In genomic region chr20:53595018-53595378, GRCh38 we compare ENCODE assay signal across 8 cellular contexts. TPM values are rescaled to one million over a fixed set of nuclear protein-coding genes. Genes with fewer than 3 reads are reported as not detected.
DNase-seq lines count a peak whose midpoint lies in the region; ATAC-seq and TF ChIP-seq lines count a peak whose summit lies in the region.

No MANE protein-coding gene starts in this region.

- no peak overlapping the region for H3K23ac ChIP-seq in H9 (ENCODE audit: insufficient read length, low read depth, low read length)

- H3K27ac Mint-ChIP-seq in H9, result peak overlapping the region; percentile 83 to 95 (median 94)

- H3K23me2 ChIP-seq in H9 (ENCODE audit: insufficient read length, low read depth, low read length, poor library complexity, severe bottlenecking), result peaks cover 3% of the 10 kb centered on the region

- no peak overlapping the region for H2AK5ac ChIP-seq in H9 (ENCODE audit: insufficient read length, low read length)

- DNase-seq in H9 (no peak), globus pallidus (ENCODE audit: low spot score) (peak; percentile 51), T-helper 9 cell (no peak), HCEC 1CT (no peak)
- DNase-seq in stimulated activated CD4-positive, alpha-beta T cell treated with anti-CD3 and anti-CD28 coated beads, Interleukin-4, amount 100 ng/mL, for 4 hours, result no peak

- peak overlapping the region; percentile 49 for H3K4me2 ChIP-seq in H9 (ENCODE audit: insufficient read depth, insufficient read length, low read length)

- no peak overlapping the region for H2BK12ac ChIP-seq in H9 (ENCODE audit: insufficient read length, low read depth, low read length)

- H4K8ac ChIP-seq in H9 (replicated peaks; ENCODE audit: insufficient read length, low read depth, low read length), result no peak overlapping the region

- no peak overlapping the region for H3K4ac ChIP-seq in H9 (ENCODE audit: low read depth, low read length)

- no peak overlapping the region for H3T11ph ChIP-seq in H9 (ENCODE audit: low read length)

- H4K20me1 ChIP-seq in H9 (ENCODE audit: control insufficient read depth, insufficient read depth, insufficient read length), result no peaks in the 10 kb centered on the region

- no peaks in the 10 kb centered on the region for H3K36me3 ChIP-seq in skeletal muscle tissue (ENCODE audit: control insufficient read depth in 3 of 3, insufficient read depth in 3 of 3, low read length in 3 of 3)

- H3K9ac ChIP-seq in H9 (ENCODE audit: extremely low read depth, insufficient read length, low read length) (no peak overlapping the region), skeletal muscle tissue (ENCODE audit: low read depth in 1 of 3, low read length in 3 of 3) (peak overlapping the region; percentile 86 to 90 (median 88))

- H3K27me3 ChIP-seq in H9 (ENCODE audit: insufficient read depth, low read length) (no peaks in the 10 kb centered on the region), skeletal muscle tissue (ENCODE audit: control insufficient read depth in 3 of 3, insufficient read depth in 3 of 3, low read length in 3 of 3) (no peaks in the 10 kb centered on the region)

- no peak overlapping the region for H2BK15ac ChIP-seq in H9 (ENCODE audit: low read depth, low read length)

- H3K9me3 Mint-ChIP-seq in H9, result no peaks in the 10 kb centered on the region; a peak in 1 of 5 replicates

- H3K4me1 Mint-ChIP-seq in H9, result peaks cover 62 to 67% of the 10 kb centered on the region in 2 experiments

- peak overlapping the region; percentile 74 to 82 (median 77) for H3K4me3 ChIP-seq in skeletal muscle tissue (ENCODE audit: low read length in 3 of 3)

- H3K27me3 Mint-ChIP-seq in H9 (ENCODE audit: low read depth), result no peaks in the 10 kb centered on the region

- no peak overlapping the region for H3K27ac ChIP-seq in H9 (ENCODE audit: insufficient read length, low read depth, low read length)
- peak overlapping the region; percentile 97 for H3K27ac ChIP-seq in VCaP
- H3K27ac ChIP-seq in skeletal muscle tissue (ENCODE audit: low read depth, low read length), result peak overlapping the region; percentile 82

- H2BK120ac ChIP-seq in H9 (ENCODE audit: low read depth, low read length, poor library complexity, severe bottlenecking), result no peak overlapping the region

- no peaks in the 10 kb centered on the region for H3K36me3 Mint-ChIP-seq in H9 (ENCODE audit: insufficient read depth in 1 of 3, low read depth in 3 of 3)

- H2BK5ac ChIP-seq in H9 (ENCODE audit: insufficient read length, low read length), result no peak overlapping the region

- H3K9me3 ChIP-seq in H9 (ENCODE audit: control insufficient read depth, low read depth, low read length) (no peaks in the 10 kb centered on the region), skeletal muscle tissue (ENCODE audit: control insufficient read depth in 3 of 3, low read length in 3 of 3) (no peaks in the 10 kb centered on the region)

- TF ChIP-seq CTCF in H9 (conservative IDR thresholded peaks at IDR 0.05) (no peak), VCaP (conservative IDR thresholded peaks at IDR 0.05) (no peak)

- peak overlapping the region; percentile 70 to 80 for H3K4me3 Mint-ChIP-seq in H9

- H3K4me1 ChIP-seq in H9 (ENCODE audit: insufficient read depth, low read length) (peaks cover 11% of the 10 kb centered on the region; the same call in 1 of the 2 replicates), skeletal muscle tissue (ENCODE audit: control insufficient read depth in 3 of 3, insufficient read depth in 3 of 3, low read length in 3 of 3) (peaks cover 0 to 4% (median 0%) of the 10 kb centered on the region in 3 donors)

- whole genome bisulfite sequencing in H9 (ENCODE audit: extremely low coverage, insufficient read length, low lambda C conversion rate), result no CpG with 5 or more reads among the region's 7 CpGs

- H4K5ac ChIP-seq in H9 (ENCODE audit: insufficient read length, low read depth, low read length), result no peak overlapping the region

- ATAC-seq in GM19328 (IDR thresholded peaks at IDR 0.05; ENCODE audit: unreplicated experiment), result no peak

- no peaks in the 10 kb centered on the region for H3K79me1 ChIP-seq in H9 (ENCODE audit: insufficient read depth, low read depth, low read length, poor library complexity, severe bottlenecking)

- no peak overlapping the region for H4K91ac ChIP-seq in H9 (ENCODE audit: insufficient read length, low read depth, low read length)

- no peak overlapping the region for H3K18ac ChIP-seq in H9 (ENCODE audit: insufficient read length, low read depth, low read length)

- H3K56ac ChIP-seq in H9 (ENCODE audit: insufficient read length, low read depth, low read length), result no peak overlapping the region

- no peak overlapping the region for H3K14ac ChIP-seq in H9 (ENCODE audit: insufficient read depth, low read length)

- no peak overlapping the region for H2AFZ ChIP-seq in H9 (ENCODE audit: low read length)

- H2BK20ac ChIP-seq in H9 (ENCODE audit: low read depth, low read length, poor library complexity, severe bottlenecking), result no peak overlapping the region

- H3K79me2 ChIP-seq in H9 (ENCODE audit: insufficient read depth, low read length), result peaks cover 9% of the 10 kb centered on the region; the same call in 1 of the 2 replicates

RNA-seq across cellular contexts. Expression of gene ZNF217, which starts 1.4 kb away (rescaled TPM):
- total RNA-seq in H9 (2021) (79.2 and 82.8 TPM in 2 replicates), skeletal muscle tissue (8.4 TPM)
